ENCODE assay signal across 17 cellular contexts in genomic region chr2:19416784-19417684, GRCh38. TPM values are rescaled to one million over a fixed set of nuclear protein-coding genes. Genes with fewer than 3 reads are reported as not detected.
DNase-seq lines count a peak whose midpoint lies in the region; ATAC-seq and TF ChIP-seq lines count a peak whose summit lies in the region.
"Had no signal": no experiment of that assay in that cellular context is flagged by ENCODE, and none has a peak within 500 bp of the region (broad histone marks: within the 10 kb centered on the region; RNA-seq: fewer than 3 reads in every experiment).

No MANE protein-coding gene starts in this region.

- CTCF ChIA-PET in WTC11 (lab: Charles Lee) = interaction anchor here (0.8 to 1.7 kb wide), 2 partner anchors 40 to 274 kb away, joined by 3 to 4 read pairs; no protein-coding TSS in a partner anchor

- H3K27ac ChIP-seq in right atrium auricular region (no peak overlapping the region), left ventricle myocardium inferior (replicated peaks) (peak overlapping the region; percentile 38), neural progenitor cell (no peak overlapping the region)

- H3K9me3 ChIP-seq in right atrium auricular region = peaks cover 0 to 8% of the 10 kb centered on the region in 2 donors
- H3K9me3 ChIP-seq in left ventricle myocardium inferior (replicated peaks) = peaks cover 9% of the 10 kb centered on the region
- H3K9me3 ChIP-seq in neural progenitor cell (ENCODE audit: low read depth) = no peaks in the 10 kb centered on the region

- DNase-seq in Right ventricle myocardium superior (peak; percentile 69), right atrium auricular region (ENCODE audit: low spot score) (no peak), WTC11 (ENCODE audit: low spot score) (no peak), left ventricle myocardium inferior (peak; percentile 33), neural progenitor cell (ENCODE audit: low spot score) (no peak), NCI-H1417 (lab: John Stamatoyannopoulos, UW) (no peak)
- DNase-seq: C1 segment of cervical spinal cord; Calu3; CD4-positive, alpha-beta T cell; DMS153; DMS79 treated with DMSO at 0.1 percent for 48 hours; EL; GDM1; H7 had no signal

- H3K4me1 Mint-ChIP-seq in WTC11 (peaks cover 18% of the 10 kb centered on the region), neural progenitor cell (peaks cover 10% of the 10 kb centered on the region)
- H3K4me1 Mint-ChIP-seq: B cell had no signal

- POLR2A ChIA-PET in WTC11 (lab: Charles Lee) = no interaction called here

- no peak overlapping the region for H3K4me3 ChIP-seq in right atrium auricular region
- H3K4me3 ChIP-seq in left ventricle myocardium inferior = no peak overlapping the region
- no peak overlapping the region for H3K4me3 ChIP-seq in neural progenitor cell

- H3F3A ChIP-seq in neural progenitor cell (ENCODE audit: low read depth) = no peaks in the 10 kb centered on the region

- H3K4me1 ChIP-seq in right atrium auricular region = no peaks in the 10 kb centered on the region
- H3K4me1 ChIP-seq in left ventricle myocardium inferior = no peaks in the 10 kb centered on the region
- H3K4me1 ChIP-seq in neural progenitor cell = no peaks in the 10 kb centered on the region

- no peaks in the 10 kb centered on the region for H4K20me1 ChIP-seq in neural progenitor cell (ENCODE audit: low read depth)

- H3K36me3 Mint-ChIP-seq in WTC11 (no peaks in the 10 kb centered on the region), neural progenitor cell (no peaks in the 10 kb centered on the region)

- H3K4me3 Mint-ChIP-seq in WTC11 = no peak overlapping the region
- no peak overlapping the region for H3K4me3 Mint-ChIP-seq in neural progenitor cell
- H3K4me3 Mint-ChIP-seq: B cell; CD4-positive, alpha-beta T cell had no signal

- no peak overlapping the region for H3K4me2 ChIP-seq in neural progenitor cell

- no peak overlapping the region for H3K9ac ChIP-seq in neural progenitor cell

- H3K27ac Mint-ChIP-seq in WTC11 = no peak overlapping the region
- no peak overlapping the region for H3K27ac Mint-ChIP-seq in neural progenitor cell
- H3K27ac Mint-ChIP-seq: B cell; CD4-positive, alpha-beta T cell had no signal

- TF ChIP-seq CTCF in right atrium auricular region (IDR thresholded peaks at IDR 0.05) (peak in 1 of 2 donors; percentile 17), WTC11 (IDR thresholded peaks at IDR 0.05) (no peak), left ventricle myocardium inferior (IDR thresholded peaks at IDR 0.05; ENCODE audit: borderline replicate concordance) (peak; percentile 35), neural progenitor cell (IDR thresholded peaks at IDR 0.05) (peak; percentile 10)

- H3K27me3 Mint-ChIP-seq in WTC11 (ENCODE audit: low read depth) (no peaks in the 10 kb centered on the region), neural progenitor cell (ENCODE audit: insufficient read depth, low read depth) (no peaks in the 10 kb centered on the region)

- no peaks in the 10 kb centered on the region for H3K36me3 ChIP-seq in right atrium auricular region
- no peaks in the 10 kb centered on the region for H3K36me3 ChIP-seq in left ventricle myocardium inferior
- no peaks in the 10 kb centered on the region for H3K36me3 ChIP-seq in neural progenitor cell

- H3K9me3 Mint-ChIP-seq in WTC11 (peaks cover 3% of the 10 kb centered on the region; the same call in 1 of the 2 replicates), neural progenitor cell (peaks cover 2% of the 10 kb centered on the region)
- H3K9me3 Mint-ChIP-seq: CD4-positive, alpha-beta T cell had no signal

- ATAC-seq in Right ventricle myocardium superior (ENCODE audit: poor library complexity) (peak; percentile 92), WTC11 (peak; percentile 77), GM21576 (IDR thresholded peaks at IDR 0.05; ENCODE audit: unreplicated experiment) (no peak)

- no peaks in the 10 kb centered on the region for H3K27me3 ChIP-seq in right atrium auricular region
- no peaks in the 10 kb centered on the region for H3K27me3 ChIP-seq in left ventricle myocardium inferior (ENCODE audit: low read depth)
- H3K27me3 ChIP-seq in neural progenitor cell = no peaks in the 10 kb centered on the region

- no peaks in the 10 kb centered on the region for H3K79me2 ChIP-seq in neural progenitor cell (ENCODE audit: low read depth)

- intact Hi-C loops in Right ventricle myocardium superior (cut with DNase I) = no loop called here
- intact Hi-C loops in left ventricle myocardium inferior (cut with micrococcal nuclease) = no loop called here

- no peak overlapping the region for H2AFZ ChIP-seq in neural progenitor cell (replicated peaks)

TF ChIP-seq in WTC11, 78 proteins besides CTCF, POLR2A, EP300 and RAD21:
- TF ChIP-seq RELA (CRISPR knock-in tag; IDR thresholded peaks at IDR 0.05; ENCODE audit: borderline replicate concordance) = no peak
- no peak for TF ChIP-seq TP53 (CRISPR knock-in tag; IDR thresholded peaks at IDR 0.05)
- no peak for TF ChIP-seq ZNF281 (CRISPR knock-in tag; IDR thresholded peaks at IDR 0.05)
- TF ChIP-seq ZNF512 (CRISPR knock-in tag; IDR thresholded peaks at IDR 0.05; ENCODE audit: borderline replicate concordance) = no peak
- no peak for TF ChIP-seq ATF1 (CRISPR knock-in tag; IDR thresholded peaks at IDR 0.05)
- no peak for TF ChIP-seq FOXK1 (CRISPR knock-in tag; IDR thresholded peaks at IDR 0.05)
- no peak for TF ChIP-seq ZMAT4 (CRISPR knock-in tag; IDR thresholded peaks at IDR 0.05)
- no peak for TF ChIP-seq SMAD3 (CRISPR knock-in tag; IDR thresholded peaks at IDR 0.05; ENCODE audit: borderline replicate concordance)
- no peak for TF ChIP-seq NR1H2 (CRISPR knock-in tag; IDR thresholded peaks at IDR 0.05)
- no peak for TF ChIP-seq SOX15 (CRISPR knock-in tag; IDR thresholded peaks at IDR 0.05)
- no peak for TF ChIP-seq USF1 (CRISPR knock-in tag; IDR thresholded peaks at IDR 0.05)
- TF ChIP-seq NR2C2 (CRISPR knock-in tag; IDR thresholded peaks at IDR 0.05) = no peak
TF ChIP-seq in WTC11: peak in this region for 0.

RNA-seq across cellular contexts. Expression of gene OSR1, which starts 58.6 kb away (rescaled TPM):
- total RNA-seq in Right ventricle myocardium superior (5.4 TPM), right atrium auricular region (10 to 100 TPM; 12.5 to 55.7 TPM), WTC11 (2021) (0.22 to 0.55 TPM (median 0.27 TPM) in 3 replicates), left ventricle myocardium inferior (2.7 TPM), neural progenitor cell (ENCODE audit: low replicate concordance) (not detected in 2 replicates)
- total RNA-seq: B cell; CD4-positive, alpha-beta T cell; H7; HT1080 had no signal

Comparison
In these comparisons a context has a peak if more than half of its experiments do, and no peak if none do; other contexts are left out.
1. DNase-seq: peak in Right ventricle myocardium superior (single experiment) and left ventricle myocardium inferior (single experiment); none in right atrium auricular region (single experiment), WTC11 (single experiment), neural progenitor cell (single experiment) and NCI-H1417 (0 of 3).